Comparison of ENCODE assay signal across 19 cellular contexts in genomic region chr9:125276771-125277170, GRCh38. TPM values are rescaled to one million over a fixed set of nuclear protein-coding genes. Genes with fewer than 3 reads are reported as not detected.
DNase-seq lines count a peak whose midpoint lies in the region; ATAC-seq, FAIRE-seq and TF ChIP-seq lines count a peak whose summit lies in the region.
"Had no signal": no experiment of that assay in that cellular context is flagged by ENCODE, and none has a peak within 500 bp of the region (broad histone marks: within the 10 kb centered on the region; RNA-seq: fewer than 3 reads in every experiment).

No MANE protein-coding gene starts in this region.

- H4K20me1 ChIP-seq in HepG2 (ENCODE audit: insufficient read depth, low read length) = no peaks in the 10 kb centered on the region; the same call in 1 of the 2 replicates
- peaks cover 10% of the 10 kb centered on the region; the same call in 1 of the 2 replicates for H4K20me1 ChIP-seq in PC-3 (ENCODE audit: low read length)

- POLR2A ChIA-PET in HepG2 (lab: Yijun Ruan, JAX) = interaction anchor here (1.1 to 2.0 kb wide), 2 partner anchors 15 to 35 kb away, joined by 4 to 11 read pairs; partner anchors contain the start of genes GAPVD1 and HSPA5
- POLR2A ChIA-PET in PC-3 (lab: Charles Lee; ENCODE audit: unreplicated experiment) = interaction anchor here (0.5 kb wide), 1 partner anchor 14 kb away, joined by 3 read pairs; no protein-coding TSS in a partner anchor

- H2BK15ac ChIP-seq in mesenchymal stem cell (ENCODE audit: low read depth, poor library complexity, severe bottlenecking) = no peak overlapping the region

- no peak overlapping the region for H2BK12ac ChIP-seq in mesenchymal stem cell (ENCODE audit: low read length in 2 of 2)

- CTCF ChIA-PET in HepG2 (lab: Yijun Ruan, JAX; ENCODE audit: low intra/inter-chr PET ratio, low total read pairs) (no interaction called here), PC-3 (lab: Charles Lee) (no interaction called here)

- H3K4me3 ChIP-seq in HepG2 (replicated peaks in 1 of 3; ENCODE audit: insufficient read depth in 1 of 3, low read depth in 2 of 3, low read length in 3 of 3) (no peak overlapping the region), right lobe of liver (no peak overlapping the region), mesenchymal stem cell (ENCODE audit: insufficient read depth in 1 of 2, low read depth in 1 of 2, low read length in 2 of 2) (no peak overlapping the region), esophagus squamous epithelium (no peak overlapping the region), PC-3 (ENCODE audit: low read length) (no peak overlapping the region)
- H3K4me3 ChIP-seq: BLaER1 had no signal

- 97% methylated on average over 4 of the region's 4 CpGs for WGBS in HepG2 (ENCODE audit: low lambda C conversion rate)
- WGBS in right lobe of liver (ENCODE audit: insufficient coverage, low coverage, low lambda C conversion rate, missing lambda C conversion rate) = 89% methylated on average over 4 of the region's 4 CpGs
- 100% methylated on average over 4 of the region's 4 CpGs for WGBS in mesenchymal stem cell
- 97 to 100% methylated on average over 4 of the region's 4 CpGs for WGBS in esophagus squamous epithelium, 2 donors

- no peak overlapping the region for H3K23ac ChIP-seq in mesenchymal stem cell (ENCODE audit: low read length in 2 of 2)

- H3K14ac ChIP-seq in mesenchymal stem cell (ENCODE audit: low read length in 2 of 2) = no peak overlapping the region

- H2AK5ac ChIP-seq in mesenchymal stem cell (ENCODE audit: low read length, severe bottlenecking) = no peak overlapping the region

- no peak overlapping the region for H4K8ac ChIP-seq in mesenchymal stem cell (ENCODE audit: low read length)

- no peak overlapping the region for H2BK5ac ChIP-seq in mesenchymal stem cell (ENCODE audit: low read depth, low read length, poor library complexity, severe bottlenecking)

- DNase-seq in HepG2 (ENCODE audit: low spot score) (no peak), right lobe of liver (no peak), mesenchymal stem cell (no peak), esophagus squamous epithelium (lab: John Stamatoyannopoulos, UW) (no peak), PC-3 (no peak)
- DNase-seq: 8988T; BE2C; C1 segment of cervical spinal cord; CD4-positive, alpha-beta memory T cell; CD4-positive, CD25-positive, alpha-beta regulatory T cell; CD8-positive, alpha-beta memory T cell; COR-L47; DMS79 treated with DMSO at 0.1 percent for 48 hours; GF-D8 had no signal

- no peak; the same call in 2 of the 3 replicates for ATAC-seq in HepG2
- ATAC-seq in right lobe of liver = no peak
- ATAC-seq in PC-3 = no peak

- H4K91ac ChIP-seq in mesenchymal stem cell (ENCODE audit: low read length) = no peak overlapping the region

- no peak for FAIRE-seq in HepG2 (lab: Jason Lieb, UNC)
- FAIRE-seq: A204.1, D721Med, G401.6, GM12891 had no signal

- H3K9me3 ChIP-seq in HepG2 (ENCODE audit: low read length) (no peaks in the 10 kb centered on the region), right lobe of liver (no peaks in the 10 kb centered on the region), mesenchymal stem cell (ENCODE audit: control insufficient read depth, low read length) (no peaks in the 10 kb centered on the region), esophagus squamous epithelium (no peaks in the 10 kb centered on the region), PC-3 (ENCODE audit: low read length) (no peaks in the 10 kb centered on the region)
- H3K9me3 ChIP-seq: BE2C, BLaER1 had no signal

- H2AFZ ChIP-seq in HepG2 (ENCODE audit: low read length) (no peak overlapping the region), mesenchymal stem cell (ENCODE audit: low read depth, low read length) (no peak overlapping the region), PC-3 (ENCODE audit: low read length) (no peak overlapping the region)

- no peak overlapping the region for H3K18ac ChIP-seq in mesenchymal stem cell (ENCODE audit: low read depth in 1 of 2, low read length in 2 of 2)

- no peak for TF ChIP-seq RAD21 in HepG2 (CRISPR knock-in tag; IDR thresholded peaks at IDR 0.05)

- intact Hi-C loops in HepG2 (cut with micrococcal nuclease; ENCODE audit: unreplicated experiment) = no loop called here
- intact Hi-C loops in right lobe of liver (cut with DNase I) = no loop called here
- intact Hi-C loops in esophagus squamous epithelium (cut with DNase I) = no loop called here
- intact Hi-C loops in PC-3 (cut with micrococcal nuclease) = no loop called here

- H3K9me2 ChIP-seq in PC-3 (replicated peaks; ENCODE audit: low read length) = no peaks in the 10 kb centered on the region

- H3K79me1 ChIP-seq in mesenchymal stem cell (replicated peaks; ENCODE audit: low read length, poor library complexity, severe bottlenecking) = peaks cover 3% of the 10 kb centered on the region

- TF ChIP-seq POLR2A in HepG2 (IDR thresholded peaks at IDR 0.05; ENCODE audit: insufficient read depth in 1 of 2, low read depth in 2 of 2, low read length in 2 of 2) (no peak), right lobe of liver (IDR thresholded peaks at IDR 0.05) (no peak), esophagus squamous epithelium (IDR thresholded peaks at IDR 0.05) (no peak)

- H3K27me3 ChIP-seq in HepG2 (ENCODE audit: control insufficient read depth in 1 of 2, insufficient read depth in 2 of 2, low read length in 2 of 2) (no peaks in the 10 kb centered on the region), right lobe of liver (no peaks in the 10 kb centered on the region), mesenchymal stem cell (ENCODE audit: control insufficient read depth in 1 of 2, insufficient read depth in 1 of 2, low read length in 2 of 2) (no peaks in the 10 kb centered on the region), esophagus squamous epithelium (no peaks in the 10 kb centered on the region), PC-3 (ENCODE audit: low read length) (no peaks in the 10 kb centered on the region)
- H3K27me3 ChIP-seq: BE2C, BLaER1 had no signal

- no peaks in the 10 kb centered on the region for H3F3A ChIP-seq in PC-3 (ENCODE audit: low read length, unreplicated experiment)

- TF ChIP-seq EP300 in HepG2 (IDR thresholded peaks at IDR 0.05; ENCODE audit: low read depth in 2 of 2, low read length in 2 of 2) = no peak
- TF ChIP-seq EP300 in HepG2 (CRISPR knock-in tag; IDR thresholded peaks at IDR 0.05; ENCODE audit: borderline replicate concordance) = no peak

- peaks cover 56% of the 10 kb centered on the region for H3K4me1 ChIP-seq in HepG2 (ENCODE audit: insufficient read depth, low read length)
- peaks cover 0 to 30% (median 14%) of the 10 kb centered on the region in 4 donors for H3K4me1 ChIP-seq in right lobe of liver
- peaks cover 18% of the 10 kb centered on the region for H3K4me1 ChIP-seq in mesenchymal stem cell (ENCODE audit: control insufficient read depth, insufficient read depth, low read depth, low read length)
- H3K4me1 ChIP-seq in esophagus squamous epithelium = peaks cover 11 to 47% (median 20%) of the 10 kb centered on the region in 3 donors
- H3K4me1 ChIP-seq in PC-3 (ENCODE audit: insufficient read depth, low read length) = peaks cover 13% of the 10 kb centered on the region
- H3K4me1 ChIP-seq: BE2C, BLaER1 had no signal

- H3K9ac ChIP-seq in HepG2 (ENCODE audit: insufficient read depth, low read depth, low read length) (no peak overlapping the region), mesenchymal stem cell (ENCODE audit: low read length) (no peak overlapping the region), PC-3 (ENCODE audit: low read length) (no peak overlapping the region)
- H3K9ac ChIP-seq: BLaER1 had no signal

- no peak overlapping the region for H3K4ac ChIP-seq in mesenchymal stem cell (ENCODE audit: low read depth in 1 of 2, low read length in 2 of 2)

- H2BK120ac ChIP-seq in mesenchymal stem cell (ENCODE audit: low read depth, low read length) = no peak overlapping the region

- peaks cover 82% of the 10 kb centered on the region for H3K79me2 ChIP-seq in HepG2 (ENCODE audit: insufficient read depth, low read length)
- peaks cover 79% of the 10 kb centered on the region for H3K79me2 ChIP-seq in PC-3 (ENCODE audit: low read length)

- in situ Hi-C loops in HepG2 (cut with HindIII; ENCODE audit: extremely low pct_ligation_motif_present, low pct_unique_long_range_greater_than_20kb) = no loop called here

- TF ChIP-seq CTCF in HepG2 (CRISPR knock-in tag; IDR thresholded peaks at IDR 0.05) (no peak), right lobe of liver (IDR thresholded peaks at IDR 0.05) (no peak), esophagus squamous epithelium (IDR thresholded peaks at IDR 0.05) (no peak), PC-3 (conservative IDR thresholded peaks at IDR 0.05; ENCODE audit: low read depth, low read length) (no peak)

- no peak overlapping the region for H3K4me2 ChIP-seq in HepG2 (ENCODE audit: low read depth, low read length)
- no peak overlapping the region for H3K4me2 ChIP-seq in mesenchymal stem cell (ENCODE audit: low read length, poor library complexity, severe bottlenecking)
- H3K4me2 ChIP-seq in PC-3 (ENCODE audit: low read length) = no peak overlapping the region
- H3K4me2 ChIP-seq: BLaER1 had no signal

- H3K27ac ChIP-seq in HepG2 (ENCODE audit: extremely low read length, insufficient read depth, low read length) = no peak overlapping the region
- no peak overlapping the region for H3K27ac ChIP-seq in right lobe of liver
- peak overlapping the region; percentile 33 for H3K27ac ChIP-seq in mesenchymal stem cell (ENCODE audit: low read length, poor library complexity, severe bottlenecking)
- no peak overlapping the region for H3K27ac ChIP-seq in esophagus squamous epithelium
- no peak overlapping the region for H3K27ac ChIP-seq in PC-3 (ENCODE audit: low read length)
- H3K27ac ChIP-seq: BLaER1 had no signal

- H3K36me3 ChIP-seq in HepG2 (replicated peaks in 1 of 2; ENCODE audit: control insufficient read depth in 1 of 2, insufficient read depth in 2 of 2, low read length in 2 of 2) (peaks cover 0 to 4% of the 10 kb centered on the region in 2 experiments; a peak in 1 of 5 replicates), right lobe of liver (no peaks in the 10 kb centered on the region), mesenchymal stem cell (ENCODE audit: control insufficient read depth in 1 of 2, insufficient read depth in 2 of 2, low read depth in 1 of 2, low read length in 2 of 2) (peaks cover 0 to 4% of the 10 kb centered on the region in 2 experiments), esophagus squamous epithelium (peaks cover 0 to 14% (median 0%) of the 10 kb centered on the region in 3 donors), PC-3 (ENCODE audit: low read depth, low read length) (no peaks in the 10 kb centered on the region)
- H3K36me3 ChIP-seq: BE2C had no signal

- BruUV-seq in HepG2 (replicated peaks; lab: Mats Ljungman, UMichigan) (no TSS peak), PC-3 (replicated peaks; lab: Mats Ljungman, UMichigan) (no TSS peak)

RNA-seq across cellular contexts. Expression of gene GAPVD1, which starts 15.1 kb away (rescaled TPM):
- total RNA-seq in HepG2 (2016; rRNA removed; fragmentation: Illumina TruSeq; extraction: Trizol) (33.2 and 47.0 TPM in 2 replicates), right lobe of liver (10 to 100 TPM; 15.7 to 24.1 (median 21.1) TPM), esophagus squamous epithelium (10 to 100 TPM; 34.8 to 65.4 (median 44.1) TPM), PC-3 (2014; rRNA removed) (29.7 and 30.5 TPM in 2 replicates)
- total RNA-seq in HepG2 (2016; cell fraction: cytosol; rRNA removed; fragmentation: Illumina TruSeq; extraction: Trizol; ENCODE audit: low read depth) = 14.6 and 17.1 TPM in 2 replicates
- 32.1 and 41.4 TPM in 2 replicates for total RNA-seq in HepG2 (2016; cell fraction: insoluble cytoplasmic fraction; rRNA removed; fragmentation: Illumina TruSeq; extraction: Trizol)
- total RNA-seq in HepG2 (2016; cell fraction: membrane; rRNA removed; fragmentation: Illumina TruSeq; extraction: Trizol) = 14.1 and 14.7 TPM in 2 replicates
- 39.6 and 45.1 TPM in 2 replicates for total RNA-seq in HepG2 (2016; cell fraction: nucleus; rRNA removed; fragmentation: Illumina TruSeq; extraction: Trizol)
- polyA plus RNA-seq in HepG2 (2011; rRNA removed) = 9.4 and 11.1 TPM in 2 replicates
- 4.5 and 7.1 TPM in 2 replicates for polyA plus RNA-seq in HepG2 (2011; cell fraction: cytosol; rRNA removed)
- polyA plus RNA-seq in HepG2 (2011; cell fraction: nucleus; rRNA removed) = 15.4 and 18.2 TPM in 2 replicates
- polyA plus RNA-seq in HepG2 (2012) = 14.1 and 14.6 TPM in 2 replicates
- polyA plus RNA-seq in HepG2 (2016; cell fraction: cytosol; fragmentation: Illumina TruSeq; extraction: Trizol; ENCODE audit: low read depth) = 0.40 and 0.53 TPM in 2 replicates
- polyA plus RNA-seq in HepG2 (2016; cell fraction: insoluble cytoplasmic fraction; fragmentation: Illumina TruSeq; extraction: Trizol; ENCODE audit: low read depth) = 16.0 and 18.1 TPM in 2 replicates
- 1.4 and 1.7 TPM in 2 replicates for polyA plus RNA-seq in HepG2 (2016; cell fraction: membrane; fragmentation: Illumina TruSeq; extraction: Trizol; ENCODE audit: low read depth)
- 21.3 and 26.6 TPM in 2 replicates for polyA plus RNA-seq in HepG2 (2016; cell fraction: nucleus; fragmentation: Illumina TruSeq; extraction: Trizol; ENCODE audit: insufficient read depth, low read depth)
- 22.4 and 55.2 TPM in 2 replicates for polyA minus RNA-seq in HepG2 (2011; rRNA and poly(A)+ RNA removed; ENCODE audit: low replicate concordance)
- 24.6 and 33.5 TPM in 2 replicates for polyA minus RNA-seq in HepG2 (2011; cell fraction: cytosol; rRNA and poly(A)+ RNA removed)
- 59.9 and 66.5 TPM in 2 replicates for polyA minus RNA-seq in HepG2 (2011; cell fraction: nucleus; rRNA and poly(A)+ RNA removed)
- 19.1 TPM for polyA plus RNA-seq in mesenchymal stem cell (2013, experiment 1 of 2)
- polyA plus RNA-seq in mesenchymal stem cell (2013, experiment 2 of 2) = 18.8 TPM

RNA-seq across cellular contexts. Expression of gene HSPA5, which starts 35.6 kb away (rescaled TPM):
- 170 and 201 TPM in 2 replicates for total RNA-seq in HepG2 (2016; rRNA removed; fragmentation: Illumina TruSeq; extraction: Trizol)
- total RNA-seq in HepG2 (2016; cell fraction: cytosol; rRNA removed; fragmentation: Illumina TruSeq; extraction: Trizol; ENCODE audit: low read depth) = 11.3 and 12.9 TPM in 2 replicates
- 150 and 197 TPM in 2 replicates for total RNA-seq in HepG2 (2016; cell fraction: insoluble cytoplasmic fraction; rRNA removed; fragmentation: Illumina TruSeq; extraction: Trizol)
- total RNA-seq in HepG2 (2016; cell fraction: membrane; rRNA removed; fragmentation: Illumina TruSeq; extraction: Trizol) = 29.2 and 35.2 TPM in 2 replicates
- total RNA-seq in HepG2 (2016; cell fraction: nucleus; rRNA removed; fragmentation: Illumina TruSeq; extraction: Trizol) = 348 and 388 TPM in 2 replicates
- polyA plus RNA-seq in HepG2 (2011; rRNA removed) = 187 and 206 TPM in 2 replicates
- 150 and 201 TPM in 2 replicates for polyA plus RNA-seq in HepG2 (2011; cell fraction: cytosol; rRNA removed)
- 105 and 114 TPM in 2 replicates for polyA plus RNA-seq in HepG2 (2011; cell fraction: nucleus; rRNA removed)
- polyA plus RNA-seq in HepG2 (2012) = 378 and 476 TPM in 2 replicates
- 23.2 and 24.9 TPM in 2 replicates for polyA plus RNA-seq in HepG2 (2016; cell fraction: cytosol; fragmentation: Illumina TruSeq; extraction: Trizol; ENCODE audit: low read depth)
- 263 and 283 TPM in 2 replicates for polyA plus RNA-seq in HepG2 (2016; cell fraction: insoluble cytoplasmic fraction; fragmentation: Illumina TruSeq; extraction: Trizol; ENCODE audit: low read depth)
- polyA plus RNA-seq in HepG2 (2016; cell fraction: membrane; fragmentation: Illumina TruSeq; extraction: Trizol; ENCODE audit: low read depth) = 33.1 and 41.5 TPM in 2 replicates
- polyA plus RNA-seq in HepG2 (2016; cell fraction: nucleus; fragmentation: Illumina TruSeq; extraction: Trizol; ENCODE audit: insufficient read depth, low read depth) = 733 and 789 TPM in 2 replicates
- 133 and 284 TPM in 2 replicates for polyA minus RNA-seq in HepG2 (2011; rRNA and poly(A)+ RNA removed; ENCODE audit: low replicate concordance)
- 290 and 324 TPM in 2 replicates for polyA minus RNA-seq in HepG2 (2011; cell fraction: cytosol; rRNA and poly(A)+ RNA removed)
- 124 and 160 TPM in 2 replicates for polyA minus RNA-seq in HepG2 (2011; cell fraction: nucleus; rRNA and poly(A)+ RNA removed)
- total RNA-seq in right lobe of liver = 100 to 1,000 TPM; 240 to 359 (median 259) TPM
- 408 TPM for polyA plus RNA-seq in mesenchymal stem cell (2013, experiment 1 of 2)
- 401 TPM for polyA plus RNA-seq in mesenchymal stem cell (2013, experiment 2 of 2)
- 100 to 1,000 TPM in 2 of 4 donors, 10 to 100 TPM in 2; 84.1 to 178 (median 132) TPM for total RNA-seq in esophagus squamous epithelium
- 112 and 142 TPM in 2 replicates for total RNA-seq in PC-3 (2014; rRNA removed)
